17 cellular contexts compared by ENCODE assay signal in the genomic region with DNA sequence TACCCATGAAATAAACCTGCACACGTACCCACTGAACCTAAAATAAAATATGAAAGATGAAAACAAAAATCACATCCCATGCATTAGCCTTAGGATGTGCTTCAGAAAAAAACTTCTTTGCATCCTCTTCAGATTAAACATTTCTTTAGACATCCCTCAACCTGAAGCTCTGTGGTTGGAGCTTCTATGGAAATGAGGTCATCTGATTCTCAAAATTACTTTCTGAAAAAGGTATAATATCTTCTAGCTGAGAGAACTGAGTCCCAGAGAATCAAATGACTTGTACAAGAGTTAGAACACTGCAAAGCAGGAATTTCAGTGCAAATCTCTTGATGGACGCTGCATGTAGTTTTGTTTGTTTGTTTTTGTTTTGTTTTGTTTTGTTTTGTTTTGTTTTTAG. TPM values are rescaled to one million over a fixed set of nuclear protein-coding genes. Genes with fewer than 3 reads are reported as not detected.
DNase-seq lines count a peak whose midpoint lies in the region; ATAC-seq and TF ChIP-seq lines count a peak whose summit lies in the region.
"Had no signal": no experiment of that assay in that cellular context is flagged by ENCODE, and none has a peak within 500 bp of the region (broad histone marks: within the 10 kb centered on the region; RNA-seq: fewer than 3 reads in every experiment).

No MANE protein-coding gene starts in this region.

- H3K9me3 ChIP-seq in DND-41 (ENCODE audit: insufficient read depth, low read length, severe bottlenecking) = no peaks in the 10 kb centered on the region
- no peaks in the 10 kb centered on the region for H3K9me3 ChIP-seq in CD8-positive, alpha-beta memory T cell (ENCODE audit: low read length)
- H3K9me3 ChIP-seq: A549 had no signal

- H3K27me3 Mint-ChIP-seq in activated CD4-positive, alpha-beta T cell treated with anti-CD3 and anti-CD28 coated beads for 36 hours = peaks cover 2% of the 10 kb centered on the region
- peaks cover 4% of the 10 kb centered on the region for H3K27me3 Mint-ChIP-seq in activated T-helper 17 cell treated with anti-CD3 and anti-CD28 coated beads, Interleukin-2, amount 50 U/mL, for 72 hours
- H3K27me3 Mint-ChIP-seq in CD8-positive, alpha-beta memory T cell = peaks cover 0 to 23% of the 10 kb centered on the region in 2 donors
- H3K27me3 Mint-ChIP-seq: CD4-positive, alpha-beta T cell had no signal

- H3K4me1 Mint-ChIP-seq in activated CD4-positive, alpha-beta T cell treated with anti-CD3 and anti-CD28 coated beads for 36 hours = peaks cover 7% of the 10 kb centered on the region
- H3K4me1 Mint-ChIP-seq in activated T-helper 17 cell treated with anti-CD3 and anti-CD28 coated beads, Interleukin-2, amount 50 U/mL, for 72 hours = peaks cover 12% of the 10 kb centered on the region
- H3K4me1 Mint-ChIP-seq in CD8-positive, alpha-beta memory T cell = no peaks in the 10 kb centered on the region
- H3K4me1 Mint-ChIP-seq: H9 had no signal

- no peaks in the 10 kb centered on the region for H3K27me3 ChIP-seq in DND-41 (ENCODE audit: insufficient read depth, low read length, poor library complexity)
- H3K27me3 ChIP-seq in CD8-positive, alpha-beta memory T cell (ENCODE audit: insufficient read depth, low read length, poor library complexity, severe bottlenecking) = no peaks in the 10 kb centered on the region

- H3K9me3 Mint-ChIP-seq in activated CD4-positive, alpha-beta T cell treated with anti-CD3 and anti-CD28 coated beads for 36 hours (ENCODE audit: low read depth) = no peaks in the 10 kb centered on the region
- H3K9me3 Mint-ChIP-seq in activated T-helper 17 cell treated with anti-CD3 and anti-CD28 coated beads, Interleukin-2, amount 50 U/mL, for 72 hours = no peaks in the 10 kb centered on the region
- H3K9me3 Mint-ChIP-seq in CD8-positive, alpha-beta memory T cell = no peaks in the 10 kb centered on the region
- H3K9me3 Mint-ChIP-seq: CD4-positive, alpha-beta T cell; H9 had no signal

- 0 out of 2 replicates have a peak overlapping the region, but pooled peaks have one; percentile 34 for H2AFZ ChIP-seq in DND-41 (ENCODE audit: low read depth, low read length)

- H3K79me2 ChIP-seq in DND-41 (ENCODE audit: insufficient read depth, low read length) = no peaks in the 10 kb centered on the region

- H3K36me3 ChIP-seq in DND-41 (ENCODE audit: insufficient read depth, low read length) = no peaks in the 10 kb centered on the region
- H3K36me3 ChIP-seq in CD8-positive, alpha-beta memory T cell (ENCODE audit: insufficient read depth, low read length) = no peaks in the 10 kb centered on the region

- H3K27ac Mint-ChIP-seq in activated CD4-positive, alpha-beta T cell treated with anti-CD3 and anti-CD28 coated beads for 36 hours = no peak overlapping the region
- no peak overlapping the region for H3K27ac Mint-ChIP-seq in activated T-helper 17 cell treated with anti-CD3 and anti-CD28 coated beads, Interleukin-2, amount 50 U/mL, for 72 hours
- no peak overlapping the region for H3K27ac Mint-ChIP-seq in CD8-positive, alpha-beta memory T cell
- H3K27ac Mint-ChIP-seq: CD4-positive, alpha-beta T cell; H9 had no signal

- no peaks in the 10 kb centered on the region for H3K36me3 Mint-ChIP-seq in activated CD4-positive, alpha-beta T cell treated with anti-CD3 and anti-CD28 coated beads for 36 hours (ENCODE audit: low read depth)
- no peaks in the 10 kb centered on the region for H3K36me3 Mint-ChIP-seq in activated T-helper 17 cell treated with anti-CD3 and anti-CD28 coated beads, Interleukin-2, amount 50 U/mL, for 72 hours (ENCODE audit: low read depth)
- peaks cover 0 to 5% (median 0%) of the 10 kb centered on the region in 3 donors for H3K36me3 Mint-ChIP-seq in CD8-positive, alpha-beta memory T cell

- intact Hi-C loops in activated CD4-positive, alpha-beta T cell treated with anti-CD3 and anti-CD28 coated beads for 36 hours (cut with DNase I, micrococcal nuclease) = no loop called here

- H3K4me2 ChIP-seq in DND-41 (ENCODE audit: insufficient read depth, low read length) = no peak overlapping the region
- H3K4me2 ChIP-seq: A549 had no signal

- H3K27ac ChIP-seq in DND-41 (ENCODE audit: low read length) = no peak overlapping the region
- H3K27ac ChIP-seq in CD8-positive, alpha-beta memory T cell (ENCODE audit: low read depth, low read length) = no peak overlapping the region
- H3K27ac ChIP-seq: 22Rv1, A549, C4-2B had no signal

- no peaks in the 10 kb centered on the region for H4K20me1 ChIP-seq in DND-41 (ENCODE audit: insufficient read depth, low read length)

- TF ChIP-seq CTCF in DND-41 (IDR thresholded peaks at IDR 0.05; ENCODE audit: borderline replicate concordance, extremely low read depth, low read length, poor library complexity, severe bottlenecking) = no peak

- H3K4me3 Mint-ChIP-seq in activated CD4-positive, alpha-beta T cell treated with anti-CD3 and anti-CD28 coated beads for 36 hours = no peak overlapping the region
- no peak overlapping the region for H3K4me3 Mint-ChIP-seq in activated T-helper 17 cell treated with anti-CD3 and anti-CD28 coated beads, Interleukin-2, amount 50 U/mL, for 72 hours
- no peak overlapping the region for H3K4me3 Mint-ChIP-seq in CD8-positive, alpha-beta memory T cell
- H3K4me3 Mint-ChIP-seq: CD4-positive, alpha-beta T cell; H9 had no signal

- H3K4me1 ChIP-seq in DND-41 (ENCODE audit: insufficient read depth, low read length) = no peaks in the 10 kb centered on the region
- no peaks in the 10 kb centered on the region for H3K4me1 ChIP-seq in CD8-positive, alpha-beta memory T cell (ENCODE audit: insufficient read depth, low read length)
- H3K4me1 ChIP-seq: A549 had no signal

- H3K4me3 ChIP-seq in DND-41 (ENCODE audit: low read depth in 1 of 2, low read length in 2 of 2) = no peak overlapping the region
- no peak overlapping the region for H3K4me3 ChIP-seq in CD8-positive, alpha-beta memory T cell (ENCODE audit: low read length)
- H3K4me3 ChIP-seq: A549 had no signal

- ATAC-seq in activated CD4-positive, alpha-beta T cell treated with anti-CD3 and anti-CD28 coated beads for 36 hours = peak; percentile 33
- no peak for ATAC-seq in DND-41 (ENCODE audit: insufficient read depth, low read depth)
- peak; percentile 61 for ATAC-seq in GM19463 (IDR thresholded peaks at IDR 0.05; ENCODE audit: unreplicated experiment)
- peak; percentile 70 for ATAC-seq in activated T-helper 17 cell treated with anti-CD3 and anti-CD28 coated beads, Interleukin-2, amount 50 U/mL, for 72 hours (replicated peaks)
- ATAC-seq: A549 had no signal

- POLR2A ChIA-PET in activated CD4-positive, alpha-beta T cell treated with anti-CD3 and anti-CD28 coated beads for 36 hours (lab: Charles Lee) = no interaction called here
- POLR2A ChIA-PET in CD8-positive, alpha-beta memory T cell (lab: Charles Lee) = no interaction called here

- no peak overlapping the region for H3K9ac ChIP-seq in DND-41 (ENCODE audit: low read depth, low read length)

- no peak for DNase-seq in activated CD4-positive, alpha-beta T cell treated with anti-CD3 and anti-CD28 coated beads for 36 hours
- no peak for DNase-seq in activated CD4-positive, alpha-beta T cell treated with anti-CD3 and anti-CD28 coated beads, Interleukin-2, amount 50 U/mL, for 4 hours
- DNase-seq in DND-41 (no peak), NCI-H1417 treated with DMSO at 0.1 percent for 48 hours (lab: John Stamatoyannopoulos, UW) (no peak)
- DNase-seq in CD8-positive, alpha-beta memory T cell = no peak
- DNase-seq: AML-193; CD4-positive, alpha-beta T cell; DMS153; DMS79; GF-D8; GOT3; H9 had no signal

- CTCF ChIA-PET in activated CD4-positive, alpha-beta T cell treated with anti-CD3 and anti-CD28 coated beads for 36 hours (lab: Charles Lee) = interaction anchor here (1.1 to 1.5 kb wide), 2 partner anchors 9 to 94 kb away, joined by 3 to 4 read pairs; no protein-coding TSS in a partner anchor
- CTCF ChIA-PET in CD8-positive, alpha-beta memory T cell (lab: Charles Lee) = no interaction called here

RNA-seq across cellular contexts. Expression of a gene that starts 19.1 kb away (rescaled TPM):
- 1 to 10 TPM; 2.3 to 3.8 TPM for total RNA-seq in activated CD4-positive, alpha-beta T cell treated with anti-CD3 and anti-CD28 coated beads for 36 hours
- 10 to 100 TPM; 27.4 to 52.5 TPM for total RNA-seq in activated T-helper 17 cell treated with anti-CD3 and anti-CD28 coated beads, Interleukin-2, amount 50 U/mL, for 72 hours
- total RNA-seq in CD8-positive, alpha-beta memory T cell = 10 to 100 TPM; 18.2 to 20.6 TPM
- polyA plus RNA-seq in CD8-positive, alpha-beta memory T cell = 44.2 TPM

Comparison
In these comparisons a context has a peak if more than half of its experiments do, and no peak if none do; other contexts are left out.
1. RNA of a gene that starts 19.1 kb away (total RNA-seq): 27.4 to 52.5 TPM in activated T-helper 17 cell treated with anti-CD3 and anti-CD28 coated beads, Interleukin-2, amount 50 U/mL, for 72 hours and 18.2 to 20.6 TPM in CD8-positive, alpha-beta memory T cell; 2.3 to 3.8 TPM in activated CD4-positive, alpha-beta T cell treated with anti-CD3 and anti-CD28 coated beads for 36 hours; every median in the first group is over 4 times any median in the second.